In genomic region chr14:70907996-70908917, GRCh38 we compare ENCODE assay signal across 8 cellular contexts. TPM values are rescaled to one million over a fixed set of nuclear protein-coding genes. Genes with fewer than 3 reads are reported as not detected.
DNase-seq lines count a peak whose midpoint lies in the region; ATAC-seq and TF ChIP-seq lines count a peak whose summit lies in the region.

No MANE protein-coding gene starts in this region.

- no peak for TF ChIP-seq POLR2A in transverse colon (IDR thresholded peaks at IDR 0.05)

- peaks cover 10% of the 10 kb centered on the region for H3K36me3 Mint-ChIP-seq in neural progenitor cell

- peaks cover 6% of the 10 kb centered on the region for H3K27me3 Mint-ChIP-seq in neural progenitor cell (ENCODE audit: insufficient read depth, low read depth)

- H3F3A ChIP-seq in neural progenitor cell (ENCODE audit: low read depth), result peaks cover 45% of the 10 kb centered on the region

- peaks cover 47% of the 10 kb centered on the region for H3K4me1 Mint-ChIP-seq in neural progenitor cell

- H3K27ac Mint-ChIP-seq in neural progenitor cell, result peak overlapping the region; percentile 93

- H3K4me2 ChIP-seq in neural progenitor cell, result peak overlapping the region; percentile 82

- H3K27me3 ChIP-seq in neural progenitor cell, result no peaks in the 10 kb centered on the region
- no peaks in the 10 kb centered on the region for H3K27me3 ChIP-seq in transverse colon

- in situ Hi-C loops in transverse colon (cut with MboI; ENCODE audit: low pct_ligation_motif_present in 1 of 4, low pct_unique_long_range_greater_than_20kb in 1 of 4, low sequenced_read_pairs in 3 of 4), result no loop called here

- H3K9ac ChIP-seq in neural progenitor cell, result peak overlapping the region; percentile 88

- DNase-seq in AG09309 (ENCODE audit: low read depth) (no peak), RPMI8226 (peak; percentile 49), germinal center (ENCODE audit: low spot score) (peak; percentile 54), neural progenitor cell (ENCODE audit: low spot score) (peak; percentile 72), transverse colon (peak; percentile 41)
- DNase-seq in activated naive CD4-positive, alpha-beta T cell treated with anti-CD3 and anti-CD28 coated beads, Interleukin-2, amount 50 U/mL, for 16 hours, result peak; percentile 70

- TF ChIP-seq EP300 in transverse colon (IDR thresholded peaks at IDR 0.05; ENCODE audit: low read depth), result no peak

- H3K4me1 ChIP-seq in neural progenitor cell (peaks cover 44% of the 10 kb centered on the region), transverse colon (peaks cover 6 to 64% (median 31%) of the 10 kb centered on the region in 4 donors)

- H4K20me1 ChIP-seq in neural progenitor cell (ENCODE audit: low read depth), result peaks cover 45% of the 10 kb centered on the region

- H3K79me2 ChIP-seq in neural progenitor cell (ENCODE audit: low read depth), result peaks cover 54% of the 10 kb centered on the region

- H3K36me3 ChIP-seq in neural progenitor cell, result no peaks in the 10 kb centered on the region
- no peaks in the 10 kb centered on the region for H3K36me3 ChIP-seq in transverse colon

- intact Hi-C loops in transverse colon (cut with DNase I; ENCODE audit: low total_unique reads), result loop anchor here (5.0 kb wide), 1 partner anchor 64 kb away; no protein-coding TSS in a partner anchor

- ATAC-seq in GM19043 (IDR thresholded peaks at IDR 0.05; ENCODE audit: low read depth, unreplicated experiment), result peak; percentile 8
- ATAC-seq in HG03196 (IDR thresholded peaks at IDR 0.05; ENCODE audit: unreplicated experiment), result peak; percentile 30

- H3K4me3 ChIP-seq in AG09309 (ENCODE audit: control insufficient read depth, low read depth, low read length) (peak overlapping the region; percentile 92), neural progenitor cell (peak overlapping the region; percentile 95), transverse colon (peak overlapping the region; percentile 64 to 94 (median 80))

- TF ChIP-seq CTCF in AG09309 (IDR thresholded peaks at IDR 0.05; ENCODE audit: control insufficient read depth, insufficient read depth, low read depth, low read length, missing control alignments), result no peak
- no peak for TF ChIP-seq CTCF in neural progenitor cell (IDR thresholded peaks at IDR 0.05)
- TF ChIP-seq CTCF in transverse colon (IDR thresholded peaks at IDR 0.05), result no peak

- peak overlapping the region; percentile 98 for H3K4me3 Mint-ChIP-seq in neural progenitor cell

- H3K27ac ChIP-seq in neural progenitor cell, result peak overlapping the region; percentile 97
- peak overlapping the region; percentile 81 to 97 (median 94) for H3K27ac ChIP-seq in transverse colon

- WGBS in transverse colon (ENCODE audit: low coverage in 1 of 2), 2 donors, result 0 to 1% methylated on average over 1 to 42 of the region's 85 CpGs

- H3K9me3 ChIP-seq in neural progenitor cell (ENCODE audit: low read depth) (no peaks in the 10 kb centered on the region), transverse colon (no peaks in the 10 kb centered on the region)

- peak overlapping the region; percentile 21 for H2AFZ ChIP-seq in neural progenitor cell (replicated peaks)

- H3K9me3 Mint-ChIP-seq in neural progenitor cell, result peaks cover 5% of the 10 kb centered on the region

RNA-seq across cellular contexts. Expression of gene PCNX1, which starts 1.0 kb away (rescaled TPM):
- total RNA-seq in neural progenitor cell (ENCODE audit: low replicate concordance) (45.8 and 48.6 TPM in 2 replicates), transverse colon (10 to 100 TPM; 15.0 to 64.6 (median 46.0) TPM)
